9 cellular contexts compared by ENCODE assay signal in the genomic region with DNA sequence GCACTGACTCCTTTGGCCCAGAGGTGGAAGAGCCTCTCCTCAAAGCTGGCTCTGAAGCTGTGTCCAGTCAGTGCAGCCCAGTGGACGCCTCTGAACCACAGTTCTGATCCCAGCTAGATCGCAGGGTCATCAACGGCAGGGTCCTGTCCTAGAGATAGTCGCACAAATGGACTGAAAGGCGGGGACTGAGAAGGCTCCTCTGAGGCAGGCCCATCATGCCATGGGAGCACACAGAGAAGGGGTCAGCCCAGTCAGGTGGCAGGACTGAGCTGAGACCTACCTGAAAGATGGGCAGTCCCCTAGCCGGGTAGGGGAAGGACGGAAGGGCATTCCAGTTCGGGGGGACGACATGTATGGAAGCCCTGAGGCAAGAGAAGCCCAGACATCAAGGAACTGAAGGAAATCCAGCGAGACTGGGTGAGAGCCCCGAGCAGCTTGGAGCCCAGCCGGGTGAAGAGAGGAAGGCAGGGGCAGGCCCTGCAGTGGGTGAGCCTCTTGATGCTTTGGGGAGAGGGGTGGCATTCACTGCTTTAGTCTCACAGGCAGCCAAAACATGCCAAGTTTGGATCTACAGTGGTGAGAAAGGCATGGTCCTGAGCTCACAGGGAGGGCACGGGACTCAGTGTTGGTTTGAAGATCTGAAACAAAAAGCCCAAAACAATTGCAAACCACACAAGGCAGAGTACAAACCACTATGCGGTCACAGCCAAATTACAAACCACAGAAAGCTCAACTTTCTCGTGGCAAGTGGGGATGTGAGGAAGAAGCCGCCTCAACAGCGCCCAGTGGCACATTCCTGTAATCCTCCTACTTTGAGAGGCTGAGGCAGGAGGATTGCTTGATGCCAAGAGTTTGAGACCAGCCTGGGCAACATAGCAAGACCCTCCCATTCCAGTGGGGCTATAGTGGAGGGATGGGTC. TPM values are rescaled to one million over a fixed set of nuclear protein-coding genes. Genes with fewer than 3 reads are reported as not detected.
DNase-seq lines count a peak whose midpoint lies in the region; ATAC-seq, FAIRE-seq and TF ChIP-seq lines count a peak whose summit lies in the region.
"Had no signal": no experiment of that assay in that cellular context is flagged by ENCODE, and none has a peak within 500 bp of the region (broad histone marks: within the 10 kb centered on the region; RNA-seq: fewer than 3 reads in every experiment).

No MANE protein-coding gene starts in this region.

- H3K4me1 ChIP-seq in MM.1S (ENCODE audit: low read length) (peaks cover 18% of the 10 kb centered on the region), vagina (peaks cover 19% of the 10 kb centered on the region)

- TF ChIP-seq POLR2A in vagina (IDR thresholded peaks at IDR 0.05) = no peak

- no peak overlapping the region for H2AFZ ChIP-seq in MM.1S (ENCODE audit: low read length)

- H3K27me3 ChIP-seq in MM.1S (replicated peaks; ENCODE audit: insufficient read depth, low read length) (peaks cover 44% of the 10 kb centered on the region), vagina (no peaks in the 10 kb centered on the region)
- H3K27me3 ChIP-seq: gastrocnemius medialis had no signal

- intact Hi-C loops in vagina (cut with DNase I) = loop anchor here (5.0 to 10.0 kb wide), 2 partner anchors 51 to 114 kb away; a partner anchor contains a TSS

- peak overlapping the region; percentile 22 to 79 (median 52) for H3K4me3 Mint-ChIP-seq in naive B cell

- no peak overlapping the region; the same call in 1 of the 2 replicates for H3K4me2 ChIP-seq in MM.1S (ENCODE audit: low read depth, low read length)

- H3K27ac Mint-ChIP-seq in naive B cell = peak overlapping the region in 5 of 6 donors; percentile 60 to 95 (median 77)

- FAIRE-seq in D721Med (lab: Jason Lieb, UNC) = no peak

- peaks cover 23% of the 10 kb centered on the region for H3F3A ChIP-seq in MM.1S (ENCODE audit: insufficient read depth, low read length)

- ATAC-seq in naive B cell (ENCODE audit: low read depth in 2 of 2) (peak; percentile 39 to 50), HG02610 (IDR thresholded peaks at IDR 0.05; ENCODE audit: unreplicated experiment) (no peak)
- ATAC-seq: gastrocnemius medialis had no signal

- no peaks in the 10 kb centered on the region for H3K9me3 ChIP-seq in MM.1S (replicated peaks; ENCODE audit: insufficient read depth, low read length)
- no peaks in the 10 kb centered on the region for H3K9me3 ChIP-seq in vagina
- H3K9me3 ChIP-seq: gastrocnemius medialis had no signal

- H3K27ac ChIP-seq in MM.1S (ENCODE audit: low read length) (no peak overlapping the region), vagina (no peak overlapping the region)
- H3K27ac ChIP-seq: gastrocnemius medialis had no signal

- H3K79me2 ChIP-seq in MM.1S (ENCODE audit: low read length) = 0 out of 2 replicates have a peak, but pooled peaks cover 3% of the 10 kb centered on the region

- H3K36me3 ChIP-seq in MM.1S (replicated peaks; ENCODE audit: insufficient read depth, low read length) (peaks cover 11% of the 10 kb centered on the region; the same call in 1 of the 2 replicates), vagina (peaks cover 0 to 43% of the 10 kb centered on the region in 2 donors)

- peaks cover 30% of the 10 kb centered on the region for H4K20me1 ChIP-seq in MM.1S (ENCODE audit: insufficient read depth, low read length)

- peaks cover 30 to 61% (median 46%) of the 10 kb centered on the region in 3 donors for H3K4me1 Mint-ChIP-seq in naive B cell

- peaks cover 21 to 41% of the 10 kb centered on the region in 2 donors for H3K36me3 Mint-ChIP-seq in naive B cell

- H3K4me3 ChIP-seq in MM.1S (ENCODE audit: low read length) (no peak overlapping the region), astrocyte of the cerebellum (ENCODE audit: low read depth, low read length) (no peak overlapping the region), vagina (no peak overlapping the region)
- H3K4me3 ChIP-seq: gastrocnemius medialis had no signal

- TF ChIP-seq CTCF in D721Med (IDR thresholded peaks at IDR 0.05; ENCODE audit: insufficient read depth, missing control alignments) (no peak), MM.1S (IDR thresholded peaks at IDR 0.05; ENCODE audit: low read length) (peak; percentile 15), astrocyte of the cerebellum (IDR thresholded peaks at IDR 0.05; ENCODE audit: low read depth, low read length, missing control alignments) (no peak), vagina (IDR thresholded peaks at IDR 0.05) (no peak)

- no peaks in the 10 kb centered on the region for H3K9me3 Mint-ChIP-seq in naive B cell

- H3K9ac ChIP-seq in MM.1S (ENCODE audit: low read length) = no peak overlapping the region

- DNase-seq in D721Med (ENCODE audit: insufficient read length, low spot score) = peak; percentile 7
- DNase-seq in MM.1S = peak; percentile 75
- DNase-seq in astrocyte of the cerebellum (ENCODE audit: low read depth) = peak; percentile 82
- peak; percentile 29 for DNase-seq in naive B cell
- no peak for DNase-seq in vagina (ENCODE audit: extremely low spot score in 2 of 2)
- DNase-seq in COLO668 (lab: John Stamatoyannopoulos, UW; ENCODE audit: unreplicated experiment) = no peak
- DNase-seq in NCI-H526 treated with DMSO at 0.1 percent for 48 hours (lab: John Stamatoyannopoulos, UW) = no peak

- in situ Hi-C loops in astrocyte of the cerebellum (cut with HindIII; ENCODE audit: low sequenced_read_pairs) = no loop called here

- no peaks in the 10 kb centered on the region for H3K9me2 ChIP-seq in MM.1S (replicated peaks; ENCODE audit: insufficient read depth, low read length)

- H3K27me3 Mint-ChIP-seq in naive B cell = no peaks in the 10 kb centered on the region

RNA-seq across cellular contexts. Expression of a gene that starts 10.0 kb away (rescaled TPM):
- polyA plus RNA-seq in naive B cell (ENCODE audit: low read depth in 6 of 6) = 100 to 1,000 TPM; 106 to 118 (median 112) TPM
- 105 TPM for total RNA-seq in vagina

RNA-seq across cellular contexts. Expression of a gene that starts 13.8 kb away (rescaled TPM):
- 1 to 10 TPM in 5 of 6 donors, not detected in 1; 1.3 to 4.5 (median 1.9) TPM for polyA plus RNA-seq in naive B cell (ENCODE audit: low read depth in 6 of 6)
- 10.8 TPM for total RNA-seq in vagina

RNA-seq across cellular contexts. Expression of a gene that starts 24.9 kb away (rescaled TPM):
- 10 to 100 TPM in 2 of 6 donors, not detected in 4; 14.1 to 16.1 TPM for polyA plus RNA-seq in naive B cell (ENCODE audit: low read depth in 6 of 6)
- not detected for total RNA-seq in vagina
- total RNA-seq: gastrocnemius medialis had no signal

RNA-seq across cellular contexts. Expression of a gene that starts 49.9 kb away (rescaled TPM):
- polyA plus RNA-seq in naive B cell (ENCODE audit: low read depth in 6 of 6) = under 1 TPM in 2 of 6 donors, not detected in 4; 0.11 to 0.30 TPM
- 13.8 TPM for total RNA-seq in vagina

Comparison
In these comparisons a context has a peak if more than half of its experiments do, and no peak if none do; other contexts are left out.
1. DNase-seq: peak in D721Med (single experiment), MM.1S (single experiment), astrocyte of the cerebellum (single experiment) and naive B cell (single experiment); none in vagina (0 of 2), COLO668 (single experiment) and NCI-H526 treated with DMSO at 0.1 percent for 48 hours (single experiment).